15 cellular contexts compared by ENCODE assay signal in the genomic region with DNA sequence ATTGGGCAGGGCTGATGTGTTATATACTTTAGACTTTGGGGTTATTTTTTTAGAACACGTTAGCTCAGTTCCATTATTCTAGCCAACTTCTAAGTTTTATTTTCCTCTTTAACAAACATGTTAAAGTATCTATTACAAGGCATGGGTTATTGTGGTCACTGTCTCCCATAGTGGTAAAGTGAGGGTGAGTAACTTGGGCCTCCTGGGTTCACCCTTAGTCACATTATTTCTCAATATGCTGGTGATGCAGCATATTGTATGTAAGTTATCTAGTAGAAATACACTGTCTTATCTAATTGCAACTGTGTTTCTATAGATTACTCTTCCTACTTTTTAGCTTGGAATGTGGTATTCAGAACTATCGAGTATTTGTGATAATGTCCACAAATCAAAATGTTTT.
DNase-seq lines count a peak whose midpoint lies in the region; ATAC-seq and TF ChIP-seq lines count a peak whose summit lies in the region.
"Had no signal": no experiment of that assay in that cellular context is flagged by ENCODE, and none has a peak within 500 bp of the region (broad histone marks: within the 10 kb centered on the region; RNA-seq: fewer than 3 reads in every experiment).

No MANE protein-coding gene starts in this region.

- H3K9me3 Mint-ChIP-seq in progenitor cell of endocrine pancreas (ENCODE audit: low read depth), result no peaks in the 10 kb centered on the region
- H3K9me3 Mint-ChIP-seq: activated CD8-positive, alpha-beta T cell treated with anti-CD3 and anti-CD28 coated beads for 36 hours had no signal

- no peaks in the 10 kb centered on the region for H3K27me3 ChIP-seq in adipocyte (replicated peaks; ENCODE audit: control insufficient read depth, insufficient read depth, low read length)
- H3K27me3 ChIP-seq: gastroesophageal sphincter had no signal

- peaks cover 3% of the 10 kb centered on the region for H3K9me3 ChIP-seq in adipocyte (ENCODE audit: control insufficient read depth, low read length)
- H3K9me3 ChIP-seq: gastroesophageal sphincter had no signal

- no peak overlapping the region for H3K9ac ChIP-seq in adipocyte (ENCODE audit: low read length)

- peaks cover 20% of the 10 kb centered on the region for H3K4me1 ChIP-seq in adipocyte (ENCODE audit: control insufficient read depth, insufficient read depth, low read length)

- H3K4me3 ChIP-seq in adipocyte (ENCODE audit: low read length), result no peak overlapping the region
- H3K4me3 ChIP-seq in foreskin fibroblast (ENCODE audit: low read depth in 1 of 2, low read length in 2 of 2), result no peak overlapping the region
- H3K4me3 ChIP-seq: gastroesophageal sphincter had no signal

- H3K4me3 Mint-ChIP-seq in progenitor cell of endocrine pancreas (ENCODE audit: low read depth), result no peak overlapping the region
- H3K4me3 Mint-ChIP-seq: activated CD8-positive, alpha-beta T cell treated with anti-CD3 and anti-CD28 coated beads for 36 hours had no signal

- H3K36me3 Mint-ChIP-seq in progenitor cell of endocrine pancreas (ENCODE audit: insufficient read depth), result peaks cover 2% of the 10 kb centered on the region

- ATAC-seq in HG02884 (IDR thresholded peaks at IDR 0.05; ENCODE audit: unreplicated experiment), result no peak
- no peak for ATAC-seq in GM19395 (IDR thresholded peaks at IDR 0.05; ENCODE audit: unreplicated experiment)
- ATAC-seq: activated CD8-positive, alpha-beta T cell treated with anti-CD3 and anti-CD28 coated beads for 36 hours; gastroesophageal sphincter; HCT116; Right ventricle myocardium inferior had no signal

- no peak overlapping the region for H3K27ac Mint-ChIP-seq in progenitor cell of endocrine pancreas
- H3K27ac Mint-ChIP-seq: activated CD8-positive, alpha-beta T cell treated with anti-CD3 and anti-CD28 coated beads for 36 hours had no signal

- H3K4me1 Mint-ChIP-seq in progenitor cell of endocrine pancreas (ENCODE audit: low read depth), result peaks cover 11% of the 10 kb centered on the region

- H3K27me3 Mint-ChIP-seq in progenitor cell of endocrine pancreas, result no peaks in the 10 kb centered on the region
- H3K27me3 Mint-ChIP-seq: activated CD8-positive, alpha-beta T cell treated with anti-CD3 and anti-CD28 coated beads for 36 hours had no signal

- DNase-seq in A172 (ENCODE audit: low spot score) (peak; percentile 16), HCEC 1CT (peak; percentile 94), adipocyte (ENCODE audit: low read depth) (peak; percentile 82), foreskin fibroblast (peak; percentile 79 to 89), progenitor cell of endocrine pancreas (ENCODE audit: low spot score, unreplicated experiment) (no peak), NCI-H1417 treated with DMSO at 0.1 percent for 48 hours (lab: John Stamatoyannopoulos, UW) (no peak)
- DNase-seq: activated CD8-positive, alpha-beta T cell treated with anti-CD3 and anti-CD28 coated beads for 36 hours; activated naive CD4-positive, alpha-beta T cell treated with Interleukin-2 at 50 U/mL for 16 hours; DMS53; kidney glomerular epithelial cell had no signal

- no peaks in the 10 kb centered on the region for H3K36me3 ChIP-seq in adipocyte (ENCODE audit: control insufficient read depth, insufficient read depth, low read length, severe bottlenecking)
- H3K36me3 ChIP-seq: gastroesophageal sphincter had no signal

- no peak for TF ChIP-seq CTCF in foreskin fibroblast (IDR thresholded peaks at IDR 0.05; ENCODE audit: low read depth, low read length)
- TF ChIP-seq CTCF in progenitor cell of endocrine pancreas (IDR thresholded peaks at IDR 0.05; ENCODE audit: unreplicated experiment), result no peak

Comparison
In these comparisons a context has a peak if more than half of its experiments do, and no peak if none do; other contexts are left out.
1. DNase-seq: peak in A172 (single experiment), HCEC 1CT (single experiment), adipocyte (single experiment) and foreskin fibroblast (2 of 2); none in progenitor cell of endocrine pancreas (single experiment) and NCI-H1417 treated with DMSO at 0.1 percent for 48 hours (single experiment).